ENCODE assay signal across 11 cellular contexts in the genomic region with DNA sequence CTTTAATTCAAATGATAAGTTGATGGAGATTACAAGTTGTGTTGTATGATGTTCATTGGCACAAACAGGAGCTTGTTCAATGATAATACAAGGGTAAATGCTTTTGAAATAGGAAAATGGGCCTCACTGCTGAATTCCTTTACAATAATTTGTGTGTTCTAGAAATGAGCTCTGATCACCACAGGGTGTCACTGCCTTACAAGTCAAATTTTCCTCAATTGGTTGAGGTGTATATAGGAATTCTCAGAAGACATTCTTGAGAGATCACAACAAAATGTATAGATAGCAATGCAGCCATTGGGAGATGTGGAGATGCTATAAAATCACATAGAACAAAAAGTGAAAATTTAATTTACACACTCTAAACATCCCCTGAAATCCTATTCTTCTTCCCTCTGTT. TPM values are rescaled to one million over a fixed set of nuclear protein-coding genes. Genes with fewer than 3 reads are reported as not detected.
DNase-seq lines count a peak whose midpoint lies in the region; ATAC-seq lines count a peak whose summit lies in the region.
"Had no signal": no experiment of that assay in that cellular context is flagged by ENCODE, and none has a peak within 500 bp of the region (broad histone marks: within the 10 kb centered on the region; RNA-seq: fewer than 3 reads in every experiment).

No MANE protein-coding gene starts in this region.

- no peak overlapping the region for H3K23ac ChIP-seq in mesenchymal stem cell (ENCODE audit: low read length in 2 of 2)

- H2AK5ac ChIP-seq in mesenchymal stem cell (ENCODE audit: low read length, severe bottlenecking), result no peak overlapping the region

- no peak overlapping the region for H3K4ac ChIP-seq in mesenchymal stem cell (ENCODE audit: low read depth in 1 of 2, low read length in 2 of 2)

- peaks cover 8% of the 10 kb centered on the region in 2 experiments for H3K36me3 ChIP-seq in mesenchymal stem cell (ENCODE audit: control insufficient read depth in 1 of 2, insufficient read depth in 2 of 2, low read depth in 1 of 2, low read length in 2 of 2)
- H3K36me3 ChIP-seq: BLaER1, WERI-Rb-1 had no signal

- no peak overlapping the region for H2BK15ac ChIP-seq in mesenchymal stem cell (ENCODE audit: low read depth, poor library complexity, severe bottlenecking)

- ATAC-seq in HG02798 (IDR thresholded peaks at IDR 0.05; ENCODE audit: poor library complexity, unreplicated experiment), result no peak
- no peak for ATAC-seq in GM21526 (IDR thresholded peaks at IDR 0.05; ENCODE audit: low FRiP score, unreplicated experiment)
- ATAC-seq: gastroesophageal sphincter had no signal

- DNase-seq in NCI-H345 (lab: John Stamatoyannopoulos, UW) (peak; percentile 6), NCI-H345 treated with DMSO at 0.1 percent for 48 hours (lab: John Stamatoyannopoulos, UW; ENCODE audit: unreplicated experiment) (no peak), LHCN-M2 (ENCODE audit: low read depth) (peak; percentile 4), amniotic epithelial cell (ENCODE audit: low read depth) (peak; percentile 1), mesenchymal stem cell (peak; percentile 8), KG1 (lab: John Stamatoyannopoulos, UW) (no peak)
- DNase-seq: WERI-Rb-1 had no signal

- H4K8ac ChIP-seq in mesenchymal stem cell (ENCODE audit: low read length), result no peak overlapping the region

- H3K9me3 ChIP-seq in mesenchymal stem cell (ENCODE audit: control insufficient read depth, low read length), result no peaks in the 10 kb centered on the region
- H3K9me3 ChIP-seq: BLaER1, gastroesophageal sphincter had no signal

- H2BK5ac ChIP-seq in mesenchymal stem cell (ENCODE audit: low read depth, low read length, poor library complexity, severe bottlenecking), result no peak overlapping the region

- H2AFZ ChIP-seq in mesenchymal stem cell (ENCODE audit: low read depth, low read length), result no peak overlapping the region

- no peak overlapping the region for H2BK120ac ChIP-seq in mesenchymal stem cell (ENCODE audit: low read depth, low read length)

- H3K18ac ChIP-seq in mesenchymal stem cell (ENCODE audit: low read depth in 1 of 2, low read length in 2 of 2), result no peak overlapping the region

- H3K4me1 ChIP-seq in mesenchymal stem cell (ENCODE audit: control insufficient read depth, insufficient read depth, low read depth, low read length), result no peaks in the 10 kb centered on the region
- H3K4me1 ChIP-seq: BLaER1, gastroesophageal sphincter had no signal

- no peak overlapping the region for H3K4me2 ChIP-seq in mesenchymal stem cell (ENCODE audit: low read length, poor library complexity, severe bottlenecking)
- H3K4me2 ChIP-seq: BLaER1 had no signal

- no peak overlapping the region for H3K9ac ChIP-seq in mesenchymal stem cell (ENCODE audit: low read length)
- H3K9ac ChIP-seq: BLaER1 had no signal

- H2BK12ac ChIP-seq in mesenchymal stem cell (ENCODE audit: low read length in 2 of 2), result no peak overlapping the region

- no peaks in the 10 kb centered on the region for H3K79me1 ChIP-seq in mesenchymal stem cell (replicated peaks; ENCODE audit: low read length, poor library complexity, severe bottlenecking)

- H4K91ac ChIP-seq in mesenchymal stem cell (ENCODE audit: low read length), result no peak overlapping the region

- no peak overlapping the region for H3K14ac ChIP-seq in mesenchymal stem cell (ENCODE audit: low read length in 2 of 2)

- peaks cover 0 to 16% of the 10 kb centered on the region in 2 experiments for H3K27me3 ChIP-seq in mesenchymal stem cell (ENCODE audit: control insufficient read depth in 1 of 2, insufficient read depth in 1 of 2, low read length in 2 of 2)
- H3K27me3 ChIP-seq: gastroesophageal sphincter had no signal

- no peak overlapping the region for H3K27ac ChIP-seq in mesenchymal stem cell (ENCODE audit: low read length, poor library complexity, severe bottlenecking)
- H3K27ac ChIP-seq: BLaER1, gastroesophageal sphincter, WERI-Rb-1 had no signal

- H3K4me3 ChIP-seq in mesenchymal stem cell (ENCODE audit: insufficient read depth in 1 of 2, low read depth in 1 of 2, low read length in 2 of 2), result no peak overlapping the region
- H3K4me3 ChIP-seq: BLaER1, gastroesophageal sphincter had no signal

RNA-seq across cellular contexts. Expression of gene KLF8, which starts 49.6 kb away (rescaled TPM):
- total RNA-seq in LHCN-M2 (2014; rRNA removed), result 1.5 and 2.2 TPM in 2 replicates
- polyA plus RNA-seq in LHCN-M2 (2012), result 0.35 TPM
- polyA plus RNA-seq in mesenchymal stem cell (2013, experiment 1 of 2), result 0.41 TPM
- polyA plus RNA-seq in mesenchymal stem cell (2013, experiment 2 of 2), result 0.41 TPM

Comparison
In these comparisons a context has a peak if more than half of its experiments do, and no peak if none do; other contexts are left out.
1. DNase-seq: peak in NCI-H345 (single experiment), LHCN-M2 (single experiment), amniotic epithelial cell (single experiment) and mesenchymal stem cell (single experiment); none in NCI-H345 treated with DMSO at 0.1 percent for 48 hours (single experiment) and KG1 (single experiment).